1 cellular context compared by ENCODE assay signal in genomic region chr3:71581451-71581980, GRCh38.
A peak's percentile ranks its signal among the peaks of the same experiment; 100 is the strongest.
TF ChIP-seq lines count a peak whose summit lies in the region.

No MANE protein-coding gene starts in this region.

TF ChIP-seq in HepG2, 621 proteins besides CTCF, POLR2A, EP300 and RAD21 (continued from another document):
- TF ChIP-seq ZNF687 (CRISPR knock-in tag; IDR thresholded peaks at IDR 0.05): peak; percentile 12; the same call in 1 of the 2 replicates
- peak; percentile 42; the same call in 1 of the 2 replicates for TF ChIP-seq ZNF274 (CRISPR knock-in tag; IDR thresholded peaks at IDR 0.05)
- TF ChIP-seq MAZ (IDR thresholded peaks at IDR 0.05; ENCODE audit: borderline replicate concordance, low read depth, low read length): 0 out of 2 replicates have a peak, but pooled peaks have one; percentile 5
- no peak for TF ChIP-seq MAZ (CRISPR knock-in tag; IDR thresholded peaks at IDR 0.05; ENCODE audit: low read depth)
- peak; percentile 48 for TF ChIP-seq ASH2L (IDR thresholded peaks at IDR 0.05; ENCODE audit: insufficient read length, low read depth, low read length)
- peak; percentile 53 for TF ChIP-seq HNRNPLL (IDR thresholded peaks at IDR 0.05; ENCODE audit: low read depth, low read length, poor library complexity, severe bottlenecking)
- peak; percentile 30; the same call in 1 of the 2 replicates for TF ChIP-seq ZNF777 (CRISPR knock-in tag; IDR thresholded peaks at IDR 0.05)
- TF ChIP-seq, protein P1, sequence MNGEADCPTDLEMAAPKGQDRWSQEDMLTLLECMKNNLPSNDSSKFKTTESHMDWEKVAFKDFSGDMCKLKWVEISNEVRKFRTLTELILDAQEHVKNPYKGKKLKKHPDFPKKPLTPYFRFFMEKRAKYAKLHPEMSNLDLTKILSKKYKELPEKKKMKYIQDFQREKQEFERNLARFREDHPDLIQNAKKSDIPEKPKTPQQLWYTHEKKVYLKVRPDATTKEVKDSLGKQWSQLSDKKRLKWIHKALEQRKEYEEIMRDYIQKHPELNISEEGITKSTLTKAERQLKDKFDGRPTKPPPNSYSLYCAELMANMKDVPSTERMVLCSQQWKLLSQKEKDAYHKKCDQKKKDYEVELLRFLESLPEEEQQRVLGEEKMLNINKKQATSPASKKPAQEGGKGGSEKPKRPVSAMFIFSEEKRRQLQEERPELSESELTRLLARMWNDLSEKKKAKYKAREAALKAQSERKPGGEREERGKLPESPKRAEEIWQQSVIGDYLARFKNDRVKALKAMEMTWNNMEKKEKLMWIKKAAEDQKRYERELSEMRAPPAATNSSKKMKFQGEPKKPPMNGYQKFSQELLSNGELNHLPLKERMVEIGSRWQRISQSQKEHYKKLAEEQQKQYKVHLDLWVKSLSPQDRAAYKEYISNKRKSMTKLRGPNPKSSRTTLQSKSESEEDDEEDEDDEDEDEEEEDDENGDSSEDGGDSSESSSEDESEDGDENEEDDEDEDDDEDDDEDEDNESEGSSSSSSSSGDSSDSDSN (CRISPR knock-in tag; IDR thresholded peaks at IDR 0.05): peak; percentile 61
- TF ChIP-seq ATF7-NPFF (CRISPR knock-in tag; IDR thresholded peaks at IDR 0.05; ENCODE audit: low read depth): peak; percentile 30; the same call in 1 of the 2 replicates
- TF ChIP-seq BORCS8-MEF2B (CRISPR knock-in tag; IDR thresholded peaks at IDR 0.05): peak; percentile 6; the same call in 1 of the 2 replicates
- peak; percentile 37; the same call in 1 of the 2 replicates for TF ChIP-seq SNAI1 (CRISPR knock-in tag; IDR thresholded peaks at IDR 0.05; ENCODE audit: borderline replicate concordance)
- no peak for TF ChIP-seq MTA1 (CRISPR knock-in tag; IDR thresholded peaks at IDR 0.05; ENCODE audit: borderline replicate concordance)
